Comparison of ENCODE assay signal across 25 cellular contexts in genomic region chr3:76942096-76942495, GRCh38.
DNase-seq lines count a peak whose midpoint lies in the region; ATAC-seq and TF ChIP-seq lines count a peak whose summit lies in the region.
"Had no signal": no experiment of that assay in that cellular context is flagged by ENCODE, and none has a peak within 500 bp of the region (broad histone marks: within the 10 kb centered on the region; RNA-seq: fewer than 3 reads in every experiment).

No MANE protein-coding gene starts in this region.

- no peaks in the 10 kb centered on the region for H4K20me1 ChIP-seq in OCI-LY3 (ENCODE audit: insufficient read depth, low read length)
- H4K20me1 ChIP-seq in smooth muscle cell (ENCODE audit: low read depth): no peaks in the 10 kb centered on the region

- H3K27me3 Mint-ChIP-seq in glutamatergic neuron (ENCODE audit: unreplicated experiment): no peaks in the 10 kb centered on the region

- no peak for TF ChIP-seq CTCF in OCI-LY3 (IDR thresholded peaks at IDR 0.05; ENCODE audit: low read depth, low read length)
- no peak for TF ChIP-seq CTCF in smooth muscle cell (IDR thresholded peaks at IDR 0.05; ENCODE audit: borderline replicate concordance, insufficient read depth, poor library complexity, severe bottlenecking)
- TF ChIP-seq CTCF in omental fat pad (IDR thresholded peaks at IDR 0.05): no peak
- no peak for TF ChIP-seq CTCF in glutamatergic neuron (IDR thresholded peaks at IDR 0.05; ENCODE audit: partially characterized antibody, unreplicated experiment)

- H3K4me3 ChIP-seq in HAP-1: no peak overlapping the region
- H3K4me3 ChIP-seq in OCI-LY3 (ENCODE audit: low read length): no peak overlapping the region
- no peak overlapping the region for H3K4me3 ChIP-seq in mesodermal cell (ENCODE audit: extremely low read depth, insufficient read depth, low read length, poor library complexity, severe bottlenecking)
- H3K4me3 ChIP-seq in smooth muscle cell: no peak overlapping the region

- H3F3A ChIP-seq in smooth muscle cell (ENCODE audit: low read depth): no peaks in the 10 kb centered on the region

- in situ Hi-C loops in HAP-1 (cut with MboI; ENCODE audit: low sequenced_read_pairs): no loop called here

- H3K27ac Mint-ChIP-seq in glutamatergic neuron (ENCODE audit: unreplicated experiment): no peak overlapping the region
- H3K27ac Mint-ChIP-seq: CD8-positive, alpha-beta T cell had no signal

- H3K36me3 Mint-ChIP-seq in glutamatergic neuron (ENCODE audit: unreplicated experiment): no peaks in the 10 kb centered on the region
- H3K36me3 Mint-ChIP-seq: CD8-positive, alpha-beta T cell had no signal

- WGBS in mesodermal cell (ENCODE audit: insufficient coverage in 2 of 2), 2 experiments: no CpG with 5 or more reads among the region's 2 CpGs
- WGBS in smooth muscle cell (ENCODE audit: low lambda C conversion rate): 52% methylated on average over 2 of the region's 2 CpGs

- H3K9me3 Mint-ChIP-seq in glutamatergic neuron (ENCODE audit: unreplicated experiment): no peaks in the 10 kb centered on the region

- no peaks in the 10 kb centered on the region for H3K9me3 ChIP-seq in HAP-1
- no peaks in the 10 kb centered on the region for H3K9me3 ChIP-seq in OCI-LY3 (ENCODE audit: insufficient read depth, low read length)
- no peaks in the 10 kb centered on the region for H3K9me3 ChIP-seq in mesodermal cell (ENCODE audit: control insufficient read depth, low read length)
- no peaks in the 10 kb centered on the region for H3K9me3 ChIP-seq in smooth muscle cell (replicated peaks; ENCODE audit: low read depth)

- H3K27me3 ChIP-seq in HAP-1 (ENCODE audit: low read depth) (no peaks in the 10 kb centered on the region), OCI-LY3 (ENCODE audit: low read depth, low read length) (no peaks in the 10 kb centered on the region), smooth muscle cell (ENCODE audit: low read depth) (no peaks in the 10 kb centered on the region)

- peak; percentile 33 to 83 for DNase-seq in HAP-1 (ENCODE audit: low spot score in 2 of 2)
- no peak for DNase-seq in smooth muscle cell (lab: John Stamatoyannopoulos, UW; ENCODE audit: unreplicated experiment)
- no peak for DNase-seq in omental fat pad (ENCODE audit: low spot score)
- DNase-seq in glutamatergic neuron: no peak
- DNase-seq: C1 segment of cervical spinal cord; CD8-positive, alpha-beta T cell; DMS 273 treated with DMSO at 0.1 percent for 48 hours; DMS79 treated with DMSO at 0.1 percent for 48 hours; GF-D8; H7; Karpas-422; NCI-H1092; NCI-H1417 treated with DMSO at 0.1 percent for 48 hours; NCI-H1694 treated with DMSO at 0.1 percent for 48 hours; NCI-H2081 treated with DMSO at 0.1 percent for 48 hours; NCI-H2171; NCI-H226; NCI-H510A; NCI-H69; SHP77 had no signal

- H3K4me1 Mint-ChIP-seq in glutamatergic neuron (ENCODE audit: low read depth, unreplicated experiment): no peaks in the 10 kb centered on the region

- H2AFZ ChIP-seq in OCI-LY3 (ENCODE audit: low read depth, low read length) (no peak overlapping the region), smooth muscle cell (ENCODE audit: low read depth) (peak overlapping the region; percentile 55)

- no peaks in the 10 kb centered on the region for H3K36me3 ChIP-seq in HAP-1 (replicated peaks)
- H3K36me3 ChIP-seq in OCI-LY3 (replicated peaks; ENCODE audit: low read depth, low read length): no peaks in the 10 kb centered on the region
- H3K36me3 ChIP-seq in mesodermal cell (ENCODE audit: control insufficient read depth, insufficient read depth, low read length): no peaks in the 10 kb centered on the region
- no peaks in the 10 kb centered on the region for H3K36me3 ChIP-seq in smooth muscle cell (ENCODE audit: low read depth)

- H3K4me2 ChIP-seq in OCI-LY3 (ENCODE audit: low read length) (0 out of 2 replicates have a peak overlapping the region, but pooled peaks have one; percentile 3), smooth muscle cell (no peak overlapping the region)

- ATAC-seq in omental fat pad (ENCODE audit: low FRiP score) (no peak), GM21390 (IDR thresholded peaks at IDR 0.05; ENCODE audit: unreplicated experiment) (no peak)
- ATAC-seq: CD8-positive, alpha-beta T cell; Panc1 had no signal

- H3K4me3 Mint-ChIP-seq in glutamatergic neuron (ENCODE audit: unreplicated experiment): no peak overlapping the region
- H3K4me3 Mint-ChIP-seq: CD8-positive, alpha-beta T cell had no signal

- H3K27ac ChIP-seq in OCI-LY3 (ENCODE audit: low read length) (no peak overlapping the region), mesodermal cell (ENCODE audit: low read depth, low read length, severe bottlenecking) (peak overlapping the region; percentile 88), smooth muscle cell (ENCODE audit: low read depth) (no peak overlapping the region)
- H3K27ac ChIP-seq: RWPE1 had no signal

- H3K9ac ChIP-seq in OCI-LY3 (ENCODE audit: low read length): no peak overlapping the region
- H3K9ac ChIP-seq in smooth muscle cell (ENCODE audit: low read depth): no peak overlapping the region

- H3K4me1 ChIP-seq in HAP-1: peaks cover 31% of the 10 kb centered on the region
- peaks cover 22% of the 10 kb centered on the region for H3K4me1 ChIP-seq in OCI-LY3 (ENCODE audit: low read length)
- peaks cover 4% of the 10 kb centered on the region for H3K4me1 ChIP-seq in mesodermal cell (ENCODE audit: control insufficient read depth, insufficient read depth, low read length, poor library complexity, severe bottlenecking)
- H3K4me1 ChIP-seq in smooth muscle cell (ENCODE audit: low read depth): peaks cover 8% of the 10 kb centered on the region

- H3K79me2 ChIP-seq in OCI-LY3 (ENCODE audit: low read length): no peaks in the 10 kb centered on the region
- no peaks in the 10 kb centered on the region for H3K79me2 ChIP-seq in smooth muscle cell (ENCODE audit: low read depth)

Comparison
In these comparisons a context has a peak if more than half of its experiments do, and no peak if none do; other contexts are left out.
1. DNase-seq: peak in HAP-1 (2 of 2); none in smooth muscle cell (single experiment), omental fat pad (single experiment) and glutamatergic neuron (single experiment).